Comparison of ENCODE assay signal across 1 cellular context in the genomic region with DNA sequence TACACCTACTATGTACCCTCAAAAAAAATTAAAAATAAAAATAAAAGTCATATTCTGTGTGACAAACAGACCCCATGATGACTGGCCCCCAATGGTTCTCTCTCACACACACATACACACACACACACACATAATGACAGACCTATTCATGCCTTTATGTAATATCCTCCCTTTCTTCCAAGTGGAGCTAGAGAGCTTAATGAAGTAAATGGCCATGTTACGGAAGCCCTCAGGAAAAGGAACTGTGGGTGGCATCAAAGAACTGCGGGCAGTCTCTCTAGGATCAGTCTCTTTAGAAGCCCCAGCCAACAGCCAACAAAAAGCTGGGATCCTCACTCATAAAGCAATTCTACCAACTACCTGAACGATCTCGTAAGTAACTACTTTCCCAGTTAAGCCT.
TF ChIP-seq lines count a peak whose summit lies in the region.

No MANE protein-coding gene starts in this region.

TF ChIP-seq in HEK293, 187 proteins besides CTCF, POLR2A, EP300 and RAD21 (continued from another document):
- TF ChIP-seq ZNF776 (tag by site-specific recombination; IDR thresholded peaks at IDR 0.05; ENCODE audit: borderline replicate concordance) = no peak
- TF ChIP-seq ZNF654 (tag by site-specific recombination; IDR thresholded peaks at IDR 0.05; ENCODE audit: low read depth) = peak; percentile 3; the same call in 1 of the 2 replicates
- no peak for TF ChIP-seq GLIS1 (tag by site-specific recombination; IDR thresholded peaks at IDR 0.05)
- no peak for TF ChIP-seq ZNF555 (tag by site-specific recombination; conservative IDR thresholded peaks at IDR 0.05)
- TF ChIP-seq ZNF155 (tag by site-specific recombination; IDR thresholded peaks at IDR 0.05) = no peak
- TF ChIP-seq ZXDB (tag by site-specific recombination; IDR thresholded peaks at IDR 0.05) = no peak
